Comparison of ENCODE assay signal across 8 cellular contexts in the genomic region with DNA sequence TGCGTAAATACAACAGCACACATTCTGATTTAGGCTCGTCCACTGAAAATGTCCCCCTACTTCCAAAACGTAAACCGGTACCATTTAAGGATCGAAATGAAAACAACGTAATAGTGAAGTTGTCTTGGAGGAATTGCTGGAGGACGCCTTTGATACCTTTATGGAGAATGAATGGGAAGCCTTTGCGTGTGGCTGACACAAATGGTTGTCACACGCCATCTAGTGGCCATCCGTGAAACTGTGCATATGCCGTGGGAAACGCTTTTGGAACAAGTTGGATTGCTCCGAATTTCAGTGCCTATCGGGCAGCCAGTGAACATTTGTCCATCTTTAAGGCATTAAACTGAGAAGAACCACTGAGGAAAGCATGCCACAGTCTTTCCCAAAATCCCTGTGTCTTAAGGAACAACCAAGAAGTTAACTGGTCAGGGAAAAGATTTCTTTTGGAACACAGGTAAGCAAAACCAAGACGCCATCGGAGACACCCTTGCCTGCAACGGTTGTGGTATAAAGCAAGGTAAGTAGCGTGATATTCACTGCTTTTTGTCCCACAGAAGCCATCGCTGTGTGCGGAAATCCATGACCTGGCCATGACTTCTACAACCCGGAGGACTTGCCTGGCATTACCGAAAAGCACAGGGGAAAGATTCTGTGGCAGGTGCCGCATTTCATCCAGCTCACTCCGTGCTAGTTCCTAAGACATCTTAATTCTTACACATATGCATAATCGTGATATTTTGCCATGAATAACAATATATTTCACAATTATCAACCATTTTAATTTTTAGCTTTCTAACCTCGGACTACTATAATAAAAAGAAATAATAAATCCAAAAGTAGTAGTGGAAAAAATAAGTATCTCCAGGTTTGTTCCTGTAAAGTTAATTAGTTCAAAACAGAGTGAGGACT.
DNase-seq lines count a peak whose midpoint lies in the region; ATAC-seq, FAIRE-seq and TF ChIP-seq lines count a peak whose summit lies in the region.

No MANE protein-coding gene starts in this region.

- peaks cover 11% of the 10 kb centered on the region for H3K4me1 Mint-ChIP-seq in WTC11

- H2AFZ ChIP-seq in keratinocyte (ENCODE audit: control insufficient read depth, low read length): peak overlapping the region; percentile 83

- H3K79me2 ChIP-seq in keratinocyte (ENCODE audit: control insufficient read depth, insufficient read depth, low read length): no peaks in the 10 kb centered on the region

- ATAC-seq in GM19455 (IDR thresholded peaks at IDR 0.05; ENCODE audit: unreplicated experiment) (peak; percentile 68), WTC11 (peak; percentile 73), HG03520 (IDR thresholded peaks at IDR 0.05; ENCODE audit: unreplicated experiment) (no peak)

- dilution Hi-C loops in keratinocyte (cut with MboI; ENCODE audit: extremely low pct_ligation_motif_present, low sequenced_read_pairs): no loop called here

- peaks cover 53% of the 10 kb centered on the region for H3K27me3 Mint-ChIP-seq in WTC11 (ENCODE audit: low read depth)

- H3K27ac ChIP-seq in keratinocyte (ENCODE audit: control insufficient read depth, insufficient read depth, low read length): no peak overlapping the region

- no peaks in the 10 kb centered on the region for H3K36me3 Mint-ChIP-seq in WTC11

- H3K4me3 ChIP-seq in keratinocyte (ENCODE audit: control insufficient read depth in 2 of 3, extremely low read depth in 1 of 3, insufficient read depth in 2 of 3, low read depth in 1 of 3, low read length in 3 of 3): peak overlapping the region in 2 of 3 experiments; percentile 17 to 23

- H3K27me3 ChIP-seq in keratinocyte (ENCODE audit: control insufficient read depth, extremely low read depth, insufficient read depth, low read length): peaks cover 15% of the 10 kb centered on the region

- peak overlapping the region; percentile 81 for H3K4me2 ChIP-seq in keratinocyte (ENCODE audit: control insufficient read depth, extremely low read depth, insufficient read depth, low read depth, low read length)

- H3K4me1 ChIP-seq in keratinocyte (ENCODE audit: control insufficient read depth, extremely low read depth, insufficient read depth, low read length): peaks cover 13% of the 10 kb centered on the region

- no peaks in the 10 kb centered on the region for H4K20me1 ChIP-seq in keratinocyte (ENCODE audit: control insufficient read depth, extremely low read depth, insufficient read depth, low read length)

- H3K9ac ChIP-seq in keratinocyte (ENCODE audit: control insufficient read depth, extremely low read depth, insufficient read depth, low read length): no peak overlapping the region

- FAIRE-seq in keratinocyte (lab: Jason Lieb, UNC): peak; percentile 97

- CTCF ChIA-PET in WTC11 (lab: Charles Lee): interaction anchor here (0.7 to 1.6 kb wide), 10 partner anchors 18 to 799 kb away, joined by 3 to 8 read pairs (median 3); no protein-coding TSS in a partner anchor

- H3K9me3 Mint-ChIP-seq in WTC11: no peaks in the 10 kb centered on the region

- POLR2A ChIA-PET in WTC11 (lab: Charles Lee): no interaction called here

- H3K9me3 ChIP-seq in keratinocyte (ENCODE audit: control insufficient read depth, low read depth, low read length): no peaks in the 10 kb centered on the region

- DNase-seq in AG08395 (ENCODE audit: low spot score) (peak; percentile 63), NCI-H2171 treated with DMSO at 0.1 percent for 48 hours (lab: John Stamatoyannopoulos, UW) (peak; percentile 68), WTC11 (ENCODE audit: low spot score) (peak; percentile 82), cerebellar cortex (ENCODE audit: low spot score) (peak; percentile 84), keratinocyte (ENCODE audit: low read depth, low spot score) (no peak)
- peak; percentile 55 to 59 for DNase-seq in stimulated activated CD4-positive, alpha-beta T cell treated with anti-CD3 and anti-CD28 coated beads, Interleukin-1b, Interleukin-23, amount 100 ng/mL, for 4 hours (ENCODE audit: low read depth in 2 of 2)

- no peak overlapping the region for H3K27ac Mint-ChIP-seq in WTC11

- H3K36me3 ChIP-seq in keratinocyte (ENCODE audit: control insufficient read depth in 2 of 2, extremely low read depth in 1 of 2, insufficient read depth in 2 of 2, low read length in 2 of 2): no peaks in the 10 kb centered on the region

- peak overlapping the region; percentile 16; the same call in 1 of the 2 replicates for H3K4me3 Mint-ChIP-seq in WTC11

- H3K9me1 ChIP-seq in keratinocyte (ENCODE audit: control insufficient read depth, extremely low read depth, insufficient read depth, low read length): no peaks in the 10 kb centered on the region

- TF ChIP-seq CTCF in WTC11 (IDR thresholded peaks at IDR 0.05) (peak; percentile 90), keratinocyte (optimal IDR thresholded peaks at IDR 0.05 in 1 of 3, IDR thresholded peaks at IDR 0.05 in 1 of 3, conservative IDR thresholded peaks at IDR 0.05 in 1 of 3; ENCODE audit: extremely low read depth in 1 of 3, insufficient read depth in 2 of 3, low read length in 3 of 3) (peak; percentile 83 to 99 (median 94))

TF ChIP-seq in WTC11, 78 proteins besides CTCF, POLR2A, EP300 and RAD21:
- TF ChIP-seq ETV6 (CRISPR knock-in tag; IDR thresholded peaks at IDR 0.05): 0 out of 2 replicates have a peak, but pooled peaks have one; percentile 47
- TF ChIP-seq JUN (CRISPR knock-in tag; IDR thresholded peaks at IDR 0.05): no peak
